Comparison of ENCODE assay signal across 1 cellular context in genomic region chr10:91875156-91875555, GRCh38.
TF ChIP-seq lines count a peak whose summit lies in the region.

No MANE protein-coding gene starts in this region.

TF ChIP-seq in GM23338, 12 proteins besides CTCF, POLR2A, EP300 and RAD21:
- TF ChIP-seq ETS1 (IDR thresholded peaks at IDR 0.05) (no peak), STAT1 (IDR thresholded peaks at IDR 0.05; ENCODE audit: unreplicated experiment) (no peak), CREB1 (CRISPR knock-in tag; IDR thresholded peaks at IDR 0.05; ENCODE audit: low read depth) (no peak), POLR2AphosphoS5 (IDR thresholded peaks at IDR 0.05; ENCODE audit: low read depth) (no peak), ZNF462 (CRISPR knock-in tag; IDR thresholded peaks at IDR 0.05) (no peak), JUNB (IDR thresholded peaks at IDR 0.05; ENCODE audit: unreplicated experiment) (no peak), REST (IDR thresholded peaks at IDR 0.05; ENCODE audit: unreplicated experiment) (no peak), ZNF114 (CRISPR knock-in tag; IDR thresholded peaks at IDR 0.05) (no peak), EZH2 (IDR thresholded peaks at IDR 0.05; ENCODE audit: low read depth, unreplicated experiment) (no peak), ZNF331 (CRISPR knock-in tag; IDR thresholded peaks at IDR 0.05; ENCODE audit: low read depth) (no peak), NANOG (IDR thresholded peaks at IDR 0.05; ENCODE audit: borderline replicate concordance) (no peak), EZH2phosphoT487 (IDR thresholded peaks at IDR 0.05; ENCODE audit: unreplicated experiment) (no peak)
